Comparison of ENCODE assay signal across 23 cellular contexts in the genomic region with DNA sequence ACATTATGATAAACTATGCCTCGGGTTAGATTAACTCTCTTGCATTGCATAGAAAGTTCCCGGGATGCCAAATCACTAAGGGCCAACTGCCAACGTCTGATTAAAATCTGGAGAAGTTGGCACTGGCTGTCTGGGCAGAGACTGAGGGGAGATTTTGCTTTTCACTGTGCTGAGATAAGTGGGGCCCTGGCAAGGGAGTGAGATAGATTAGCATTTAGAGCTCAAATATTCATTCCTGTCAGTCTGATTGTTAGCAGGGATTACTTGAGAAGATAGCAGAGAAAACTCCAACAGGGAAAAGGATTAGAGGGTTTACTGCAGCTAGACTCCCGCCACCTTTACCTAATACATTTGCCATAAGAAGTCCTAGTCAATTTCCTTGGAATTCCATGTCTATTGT.
DNase-seq lines count a peak whose midpoint lies in the region; ATAC-seq and TF ChIP-seq lines count a peak whose summit lies in the region.
"Had no signal": no experiment of that assay in that cellular context is flagged by ENCODE, and none has a peak within 500 bp of the region (broad histone marks: within the 10 kb centered on the region; RNA-seq: fewer than 3 reads in every experiment).

No MANE protein-coding gene starts in this region.

- ATAC-seq in HG02759 (IDR thresholded peaks at IDR 0.05; ENCODE audit: unreplicated experiment), result no peak
- ATAC-seq: activated CD8-positive, alpha-beta T cell treated with anti-CD3 and anti-CD28 coated beads for 36 hours; natural killer cell; T-helper 17 cell had no signal

- peaks cover 4% of the 10 kb centered on the region for H3K9me3 Mint-ChIP-seq in mesothelial cell of epicardium

- no peaks in the 10 kb centered on the region for H3K36me3 Mint-ChIP-seq in mesothelial cell of epicardium
- H3K36me3 Mint-ChIP-seq: activated naive CD4-positive, alpha-beta T cell treated with anti-CD3 and anti-CD28 coated beads, Interleukin-2, amount 50 U/mL, for 24 hours; natural killer cell had no signal

- H3K27me3 ChIP-seq in MG63, result no peaks in the 10 kb centered on the region
- H3K27me3 ChIP-seq in adrenal gland, result no peaks in the 10 kb centered on the region
- H3K27me3 ChIP-seq: ascending aorta; BLaER1 treated with 17β-estradiol and CSF1 and Interleukin-3, amounts not matched to agents 10 nM and 100 nM had no signal

- H3K4me3 ChIP-seq in MG63 (no peak overlapping the region), adrenal gland (no peak overlapping the region)
- H3K4me3 ChIP-seq: ascending aorta; BLaER1 treated with 17β-estradiol and CSF1 and Interleukin-3, amounts not matched to agents 10 nM and 100 nM; GM23248; left ventricle myocardium inferior had no signal

- DNase-seq in D341Med (ENCODE audit: low spot score) (peak; percentile 85), MG63 (peak; percentile 62), astrocyte of the hippocampus (ENCODE audit: low read depth, low spot score) (peak; percentile 67), mesothelial cell of epicardium (ENCODE audit: low spot score in 2 of 2, unreplicated experiment in 2 of 2) (no peak), adrenal gland (no peak)
- DNase-seq in stimulated activated naive CD4-positive, alpha-beta T cell (lab: John Stamatoyannopoulos, UW), result no peak
- DNase-seq: activated CD4-positive, alpha-beta T cell treated with anti-CD3 and anti-CD28 coated beads for 1 hour; activated CD8-positive, alpha-beta T cell treated with anti-CD3 and anti-CD28 coated beads for 36 hours; COR-L47; GM23248; left ventricle myocardium inferior; natural killer cell; NCI-H1092; NCI-H1694 treated with DMSO at 0.1 percent for 48 hours; T-helper 17 cell had no signal

- TF ChIP-seq POLR2A in adrenal gland (IDR thresholded peaks at IDR 0.05), result no peak

- H3K36me3 ChIP-seq in MG63 (no peaks in the 10 kb centered on the region), adrenal gland (replicated peaks in 1 of 2) (no peaks in the 10 kb centered on the region)
- H3K36me3 ChIP-seq: ascending aorta; BLaER1 treated with 17β-estradiol and CSF1 and Interleukin-3, amounts not matched to agents 10 nM and 100 nM; left ventricle myocardium inferior had no signal

- H3K27ac ChIP-seq in adrenal gland, result no peak overlapping the region
- H3K27ac ChIP-seq: ascending aorta; BLaER1 treated with 17β-estradiol and CSF1 and Interleukin-3, amounts not matched to agents 10 nM and 100 nM; GM23248; left ventricle myocardium inferior; RWPE1 had no signal

- peak overlapping the region; percentile 8 for H3K27ac Mint-ChIP-seq in mesothelial cell of epicardium
- H3K27ac Mint-ChIP-seq: activated CD8-positive, alpha-beta T cell treated with anti-CD3 and anti-CD28 coated beads for 36 hours; activated naive CD4-positive, alpha-beta T cell treated with anti-CD3 and anti-CD28 coated beads, Interleukin-2, amount 50 U/mL, for 24 hours; activated T-helper 2 cell treated with anti-CD3 and anti-CD28 coated beads, Interferon-gamma antibody, Interleukin-2, Interleukin-4, amounts not matched to agents 10 μg/mL and 5 μg/mL and 100 μg/mL, durations not matched to agents 14 hours and 24 hours and 36 hours; natural killer cell; stimulated activated naive CD8-positive, alpha-beta T cell treated with anti-CD3 and anti-CD28 coated beads, Interleukin-15, Interleukin-2, amounts not matched to agents 100 ng/mL and 50 ng/mL, for 24 hours; T-helper 17 cell had no signal

- no peaks in the 10 kb centered on the region for H3K27me3 Mint-ChIP-seq in mesothelial cell of epicardium (ENCODE audit: low read depth)
- H3K27me3 Mint-ChIP-seq: activated CD8-positive, alpha-beta T cell treated with anti-CD3 and anti-CD28 coated beads for 36 hours; activated naive CD4-positive, alpha-beta T cell treated with anti-CD3 and anti-CD28 coated beads, Interleukin-2, amount 50 U/mL, for 24 hours; central memory CD8-positive, alpha-beta T cell; stimulated activated naive CD8-positive, alpha-beta T cell treated with anti-CD3 and anti-CD28 coated beads, Interleukin-15, Interleukin-2, amounts not matched to agents 100 ng/mL and 50 ng/mL, for 24 hours; T-helper 17 cell had no signal

- no peak for TF ChIP-seq CTCF in mesothelial cell of epicardium (IDR thresholded peaks at IDR 0.05; ENCODE audit: unreplicated experiment)
- no peak for TF ChIP-seq CTCF in adrenal gland (IDR thresholded peaks at IDR 0.05)

- no peaks in the 10 kb centered on the region for H3K9me3 ChIP-seq in MG63
- H3K9me3 ChIP-seq in adrenal gland (replicated peaks in 1 of 3), result no peaks in the 10 kb centered on the region
- H3K9me3 ChIP-seq: ascending aorta; BLaER1 treated with 17β-estradiol and CSF1 and Interleukin-3, amounts not matched to agents 10 nM and 100 nM had no signal

- 7 to 26% (median 21%) methylated on average over 4 of the region's 4 CpGs for WGBS in adrenal gland, 4 donors

- H3K4me1 ChIP-seq in adrenal gland (replicated peaks in 1 of 2), result no peaks in the 10 kb centered on the region
- H3K4me1 ChIP-seq: ascending aorta; BLaER1 treated with 17β-estradiol and CSF1 and Interleukin-3, amounts not matched to agents 10 nM and 100 nM; left ventricle myocardium inferior had no signal

- peaks cover 26% of the 10 kb centered on the region for H3K4me1 Mint-ChIP-seq in mesothelial cell of epicardium
- H3K4me1 Mint-ChIP-seq: activated naive CD4-positive, alpha-beta T cell treated with anti-CD3 and anti-CD28 coated beads, Interleukin-2, amount 50 U/mL, for 24 hours; central memory CD8-positive, alpha-beta T cell; natural killer cell; T-helper 17 cell had no signal

- no peak overlapping the region for H3K4me3 Mint-ChIP-seq in mesothelial cell of epicardium
- H3K4me3 Mint-ChIP-seq: activated CD8-positive, alpha-beta T cell treated with anti-CD3 and anti-CD28 coated beads for 36 hours; activated naive CD4-positive, alpha-beta T cell treated with anti-CD3 and anti-CD28 coated beads, Interleukin-2, amount 50 U/mL, for 24 hours; central memory CD8-positive, alpha-beta T cell; natural killer cell; stimulated activated naive CD8-positive, alpha-beta T cell treated with anti-CD3 and anti-CD28 coated beads, Interleukin-15, Interleukin-2, amounts not matched to agents 100 ng/mL and 50 ng/mL, for 24 hours; T-helper 17 cell had no signal

- intact Hi-C loops in adrenal gland (cut with DNase I), result no loop called here

Comparison
In these comparisons a context has a peak if more than half of its experiments do, and no peak if none do; other contexts are left out.
1. DNase-seq: peak in D341Med (single experiment), MG63 (single experiment) and astrocyte of the hippocampus (single experiment); none in mesothelial cell of epicardium (0 of 2), stimulated activated naive CD4-positive, alpha-beta T cell (0 of 6) and adrenal gland (0 of 7).